ENCODE assay signal across 16 cellular contexts in the genomic region with DNA sequence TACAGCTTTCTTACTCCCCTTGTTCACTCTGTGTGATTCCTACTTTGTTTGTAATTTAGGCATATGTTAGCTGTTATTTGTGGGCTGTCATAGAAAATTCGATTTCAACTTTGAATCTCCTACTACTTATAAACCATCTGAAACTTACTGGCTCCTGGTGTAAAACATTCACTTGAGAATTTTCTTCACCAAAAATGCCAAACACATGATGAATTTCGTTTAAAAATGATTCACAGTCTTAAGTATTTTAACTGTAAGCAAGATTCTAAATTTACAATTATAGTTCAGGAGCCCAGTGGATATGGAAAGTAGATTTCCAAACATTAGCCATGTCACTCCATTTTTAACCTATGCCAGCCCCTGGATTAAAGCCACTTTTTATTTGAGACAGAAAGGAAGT. TPM values are rescaled to one million over a fixed set of nuclear protein-coding genes. Genes with fewer than 3 reads are reported as not detected.
DNase-seq lines count a peak whose midpoint lies in the region; ATAC-seq, FAIRE-seq and TF ChIP-seq lines count a peak whose summit lies in the region.
"Had no signal": no experiment of that assay in that cellular context is flagged by ENCODE, and none has a peak within 500 bp of the region (broad histone marks: within the 10 kb centered on the region; RNA-seq: fewer than 3 reads in every experiment).

No MANE protein-coding gene starts in this region.

- no peak for DNase-seq in H54 (ENCODE audit: insufficient read length, low spot score)
- DNase-seq in ascending aorta (ENCODE audit: low spot score in 2 of 2), result no peak
- DNase-seq in kidney tubule cell (ENCODE audit: low spot score), result peak; percentile 55
- DNase-seq in thoracic aorta (ENCODE audit: low spot score), result no peak
- no peak for DNase-seq in BE2C
- DNase-seq in medulla oblongata (ENCODE audit: extremely low spot score), result no peak
- DNase-seq: amygdala; DND-41; naive B cell; NCI-H510A treated with DMSO at 0.1 percent for 48 hours; stimulated activated CD4-positive, alpha-beta T cell treated with anti-CD3 and anti-CD28 coated beads, Interleukin-2, amount 100 ng/mL, for 48 hours; SW 1271 had no signal

- H3K4me3 ChIP-seq in ascending aorta, result peak overlapping the region; percentile 57 to 68
- peak overlapping the region; percentile 77 for H3K4me3 ChIP-seq in thoracic aorta
- no peak overlapping the region for H3K4me3 ChIP-seq in BE2C (ENCODE audit: low read depth, low read length)
- H3K4me3 ChIP-seq: GM23338 had no signal

- H3K36me3 ChIP-seq in ascending aorta, result no peaks in the 10 kb centered on the region
- H3K36me3 ChIP-seq in thoracic aorta, result no peaks in the 10 kb centered on the region
- H3K36me3 ChIP-seq in BE2C, result no peaks in the 10 kb centered on the region

- H3K27ac ChIP-seq in ascending aorta (peak overlapping the region; percentile 88 to 91), thoracic aorta (peak overlapping the region; percentile 83 to 85)

- no peaks in the 10 kb centered on the region for H3K27me3 ChIP-seq in ascending aorta
- H3K27me3 ChIP-seq in thoracic aorta (replicated peaks; ENCODE audit: insufficient read depth), result no peaks in the 10 kb centered on the region
- peaks cover 74% of the 10 kb centered on the region for H3K27me3 ChIP-seq in BE2C

- intact Hi-C loops in ascending aorta (cut with DNase I), result loop anchor here (1.0 kb wide), 1 partner anchor 90 kb away; no protein-coding TSS in a partner anchor

- TF ChIP-seq CTCF in ascending aorta (IDR thresholded peaks at IDR 0.05) (no peak), thoracic aorta (IDR thresholded peaks at IDR 0.05) (no peak), BE2C (IDR thresholded peaks at IDR 0.05; ENCODE audit: low read depth, low read length) (no peak)

- H3K4me1 ChIP-seq in ascending aorta, result peaks cover 3 to 11% of the 10 kb centered on the region in 2 donors
- H3K4me1 ChIP-seq in thoracic aorta (ENCODE audit: control insufficient read depth in 1 of 2, low read depth in 2 of 2), result peaks cover 21 to 44% of the 10 kb centered on the region in 2 donors
- H3K4me1 ChIP-seq in BE2C, result no peaks in the 10 kb centered on the region

- H3K9me3 ChIP-seq in ascending aorta (no peaks in the 10 kb centered on the region), thoracic aorta (no peaks in the 10 kb centered on the region), BE2C (no peaks in the 10 kb centered on the region)

- TF ChIP-seq POLR2A in H54 (IDR thresholded peaks at IDR 0.05; ENCODE audit: low read depth, low read length), result no peak

- peak; percentile 43 for FAIRE-seq in H54 (lab: Jason Lieb, UNC)
- FAIRE-seq: frontal cortex had no signal

- ATAC-seq in thoracic aorta (ENCODE audit: insufficient number of reproducible peaks, low FRiP score, low read depth), result no peak
- no peak for ATAC-seq in GM18517 (IDR thresholded peaks at IDR 0.05; ENCODE audit: unreplicated experiment)
- no peak for ATAC-seq in GM21529 (IDR thresholded peaks at IDR 0.05; ENCODE audit: unreplicated experiment)
- ATAC-seq: GM23338 had no signal

RNA-seq across cellular contexts. Expression of gene CPED1, which starts 3.1 kb away (rescaled TPM):
- 69.5 TPM for total RNA-seq in ascending aorta
- 100 to 1,000 TPM in 1 of 2 donors, 10 to 100 TPM in 1; 77.4 to 126 TPM for total RNA-seq in thoracic aorta
- polyA plus RNA-seq in BE2C (2012; ENCODE audit: insufficient read depth, insufficient read length, low read depth), result 0.99 TPM

RNA-seq across cellular contexts. Expression of gene ING3, which starts 41.0 kb away (rescaled TPM):
- total RNA-seq in ascending aorta (6.8 TPM), thoracic aorta (10 to 100 TPM; 12.3 to 21.2 TPM)
- 7.6 TPM for polyA plus RNA-seq in BE2C (2012; ENCODE audit: insufficient read depth, insufficient read length, low read depth)
